1 cellular context compared by ENCODE assay signal in genomic region chr7:110204527-110204926, GRCh38.
TF ChIP-seq lines count a peak whose summit lies in the region.

No MANE protein-coding gene starts in this region.

TF ChIP-seq in A549, 52 proteins besides CTCF, POLR2A, EP300 and RAD21 (continued from another document):
- no peak for TF ChIP-seq HOXB5 (CRISPR knock-in tag; IDR thresholded peaks at IDR 0.05)
